Comparison of ENCODE assay signal across 33 cellular contexts in the genomic region with DNA sequence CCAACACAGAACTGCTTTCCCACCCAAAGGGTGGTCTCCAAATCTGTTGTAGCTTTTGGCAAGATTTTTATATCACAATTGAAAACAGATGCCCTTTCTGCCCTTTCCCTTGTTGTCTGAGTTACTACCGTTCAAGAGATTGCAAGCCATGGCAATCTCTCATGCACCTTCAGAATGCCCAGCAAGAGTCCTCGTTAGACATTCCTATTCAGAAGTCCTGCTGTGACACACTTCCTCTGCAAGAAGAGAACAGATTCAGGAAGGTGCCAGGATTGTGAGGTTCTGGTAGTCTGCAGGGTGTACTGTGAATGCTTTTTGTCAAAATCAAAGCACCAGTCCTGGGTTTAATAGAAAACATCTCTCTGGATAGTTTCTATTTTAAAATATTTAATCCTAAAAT.
DNase-seq lines count a peak whose midpoint lies in the region; ATAC-seq and TF ChIP-seq lines count a peak whose summit lies in the region.
"Had no signal": no experiment of that assay in that cellular context is flagged by ENCODE, and none has a peak within 500 bp of the region (broad histone marks: within the 10 kb centered on the region; RNA-seq: fewer than 3 reads in every experiment).

No MANE protein-coding gene starts in this region.

- H3K36me3 Mint-ChIP-seq in activated naive CD4-positive, alpha-beta T cell treated with anti-CD3 and anti-CD28 coated beads, Interleukin-2, amount 10 ng/mL, durations not matched to agents 7 days and 5 days, result peaks cover 18% of the 10 kb centered on the region

- peaks cover 18% of the 10 kb centered on the region for H3K4me1 ChIP-seq in GM23248 (ENCODE audit: insufficient read depth)
- peaks cover 11% of the 10 kb centered on the region for H3K4me1 ChIP-seq in HUES6 (ENCODE audit: control insufficient read depth, insufficient read depth, low read length)

- H3K27ac ChIP-seq in GM23248 (no peak overlapping the region), HUES6 (ENCODE audit: low read depth, low read length) (peak overlapping the region; percentile 75; the same call in 1 of the 2 replicates)
- H3K27ac ChIP-seq: gastrocnemius medialis, HL-60, RWPE1, upper lobe of right lung, WERI-Rb-1 had no signal

- no peaks in the 10 kb centered on the region for H3K4me1 Mint-ChIP-seq in activated naive CD4-positive, alpha-beta T cell treated with anti-CD3 and anti-CD28 coated beads, Interleukin-2, amount 10 ng/mL, durations not matched to agents 7 days and 5 days
- H3K4me1 Mint-ChIP-seq: activated CD4-positive, alpha-beta T cell treated with anti-CD3 and anti-CD28 coated beads, Interleukin-2, amount 10 ng/mL, durations not matched to agents 7 days and 5 days; memory B cell had no signal

- H3K27me3 Mint-ChIP-seq in activated naive CD4-positive, alpha-beta T cell treated with anti-CD3 and anti-CD28 coated beads, Interleukin-2, amount 10 ng/mL, durations not matched to agents 7 days and 5 days, result no peaks in the 10 kb centered on the region
- H3K27me3 Mint-ChIP-seq: activated CD4-positive, alpha-beta T cell treated with anti-CD3 and anti-CD28 coated beads, Interleukin-2, amount 10 ng/mL, durations not matched to agents 7 days and 5 days; activated naive CD4-positive, alpha-beta T cell treated with anti-CD3 and anti-CD28 coated beads, Interleukin-2, amount 50 U/mL, for 24 hours; CD4-positive, CD25-positive, alpha-beta regulatory T cell; central memory CD8-positive, alpha-beta T cell; memory B cell had no signal

- H3F3A ChIP-seq in GM23248 (ENCODE audit: insufficient read depth), result peaks cover 18% of the 10 kb centered on the region

- no peak overlapping the region for H2AFZ ChIP-seq in GM23248

- ATAC-seq in HG02981 (IDR thresholded peaks at IDR 0.05; ENCODE audit: unreplicated experiment), result no peak
- ATAC-seq: gastrocnemius medialis; stimulated activated effector memory CD8-positive, alpha-beta T cell treated with anti-CD3 and anti-CD28 coated beads, Interleukin-12 subunit alpha, Interleukin-12 subunit beta, amount 100 ng/mL, for 72 hours; upper lobe of right lung had no signal

- H3K36me3 ChIP-seq in GM23248 (ENCODE audit: low read depth) (peaks cover 4% of the 10 kb centered on the region; the same call in 1 of the 2 replicates), HUES6 (ENCODE audit: control insufficient read depth, insufficient read depth, low read length) (peaks cover 6% of the 10 kb centered on the region; the same call in 1 of the 2 replicates)

- H3K9me3 ChIP-seq in GM23248 (ENCODE audit: low read depth) (no peaks in the 10 kb centered on the region), HUES6 (ENCODE audit: control insufficient read depth, insufficient read depth, low read depth, low read length) (no peaks in the 10 kb centered on the region)
- H3K9me3 ChIP-seq: gastrocnemius medialis, upper lobe of right lung had no signal

- CTCF ChIA-PET in activated naive CD4-positive, alpha-beta T cell treated with anti-CD3 and anti-CD28 coated beads, Interleukin-2, amount 10 ng/mL, durations not matched to agents 7 days and 5 days (lab: Charles Lee), result no interaction called here

- H3K4me2 ChIP-seq in GM23248 (ENCODE audit: unreplicated experiment), result no peak overlapping the region

- WGBS in GM23248 (ENCODE audit: low coverage in 1 of 2, low lambda C conversion rate in 2 of 2, missing lambda C conversion rate in 2 of 2), 2 experiments, result 13 to 23% methylated on average over 2 of the region's 2 CpGs

- no peak overlapping the region for H3K27ac Mint-ChIP-seq in activated naive CD4-positive, alpha-beta T cell treated with anti-CD3 and anti-CD28 coated beads, Interleukin-2, amount 10 ng/mL, durations not matched to agents 7 days and 5 days
- H3K27ac Mint-ChIP-seq: activated CD4-positive, alpha-beta T cell treated with anti-CD3 and anti-CD28 coated beads, Interleukin-2, amount 10 ng/mL, durations not matched to agents 7 days and 5 days; activated naive CD4-positive, alpha-beta T cell treated with anti-CD3 and anti-CD28 coated beads, Interleukin-2, amount 50 U/mL, for 24 hours; activated T-helper 1 cell treated with anti-CD3 and anti-CD28 coated beads, Interleukin-12 subunit alpha, Interleukin-12 subunit beta, Interleukin-2, Interleukin-4 antibody, amounts not matched to agents 30 ng/mL and 10 ng/mL and 1 ng/mL, durations not matched to agents 14 hours and 24 hours and 36 hours; CD4-positive, CD25-positive, alpha-beta regulatory T cell; memory B cell; stimulated activated effector memory CD8-positive, alpha-beta T cell treated with anti-CD3 and anti-CD28 coated beads, Interleukin-12 subunit alpha, Interleukin-12 subunit beta, amount 100 ng/mL, for 72 hours had no signal

- H3K9me3 Mint-ChIP-seq in activated naive CD4-positive, alpha-beta T cell treated with anti-CD3 and anti-CD28 coated beads, Interleukin-2, amount 10 ng/mL, durations not matched to agents 7 days and 5 days, result no peaks in the 10 kb centered on the region
- H3K9me3 Mint-ChIP-seq: activated CD4-positive, alpha-beta T cell treated with anti-CD3 and anti-CD28 coated beads, Interleukin-2, amount 10 ng/mL, durations not matched to agents 7 days and 5 days; activated naive CD4-positive, alpha-beta T cell treated with anti-CD3 and anti-CD28 coated beads, Interleukin-2, amount 50 U/mL, for 24 hours; central memory CD8-positive, alpha-beta T cell had no signal

- H3K9ac ChIP-seq in GM23248 (no peak overlapping the region), HUES6 (ENCODE audit: low read length) (peak overlapping the region; percentile 26)

- TF ChIP-seq CTCF in choroid plexus epithelial cell (conservative IDR thresholded peaks at IDR 0.05; ENCODE audit: low read depth, low read length), result no peak

- H4K20me1 ChIP-seq in GM23248 (ENCODE audit: insufficient read depth), result no peaks in the 10 kb centered on the region

- DNase-seq in GM23248, result peak; percentile 14
- peak; percentile 47 for DNase-seq in choroid plexus epithelial cell (ENCODE audit: low read depth)
- peak; percentile 46 for DNase-seq in iPS-NIHi11 (ENCODE audit: low spot score)
- DNase-seq in stimulated activated CD4-positive, alpha-beta T cell treated with anti-CD3 and anti-CD28 coated beads, Interleukin-2, amount 100 ng/mL, for 48 hours, result no peak
- no peak for DNase-seq in dedifferentiated amniotic fluid mesenchymal stem cell (ENCODE audit: extremely low spot score)
- DNase-seq in activated naive CD4-positive, alpha-beta T cell treated with anti-CD3 and anti-CD28 coated beads, Interleukin-2, amount 10 ng/mL, durations not matched to agents 7 days and 5 days, result no peak
- DNase-seq: activated CD4-positive, alpha-beta T cell treated with anti-CD3 and anti-CD28 coated beads, Interleukin-2, amount 10 ng/mL, durations not matched to agents 7 days and 5 days; anterior cingulate cortex; CD4-positive, CD25-positive, alpha-beta regulatory T cell; effector CD8-positive, alpha-beta T cell; erythroblast; gastrocnemius medialis; hippocampal formation; kidney glomerular epithelial cell; NCI-H1048; NCI-H187 treated with DMSO at 0.1 percent for 48 hours; NCI-H226; NCI-H748 treated with DMSO at 0.1 percent for 48 hours; nucleus accumbens; small intestine; stimulated activated CD4-positive, alpha-beta T cell treated with anti-CD3 and anti-CD28 coated beads, Interleukin-2, amount 100 ng/mL, for 24 hours; T-helper 9 cell; upper lobe of right lung; WERI-Rb-1 had no signal

- no peak overlapping the region for H3K4me3 Mint-ChIP-seq in activated naive CD4-positive, alpha-beta T cell treated with anti-CD3 and anti-CD28 coated beads, Interleukin-2, amount 10 ng/mL, durations not matched to agents 7 days and 5 days
- H3K4me3 Mint-ChIP-seq: activated CD4-positive, alpha-beta T cell treated with anti-CD3 and anti-CD28 coated beads, Interleukin-2, amount 10 ng/mL, durations not matched to agents 7 days and 5 days; activated naive CD4-positive, alpha-beta T cell treated with anti-CD3 and anti-CD28 coated beads, Interleukin-2, amount 50 U/mL, for 24 hours; activated T-helper 1 cell treated with anti-CD3 and anti-CD28 coated beads, Interleukin-12 subunit alpha, Interleukin-12 subunit beta, Interleukin-2, Interleukin-4 antibody, amounts not matched to agents 30 ng/mL and 10 ng/mL and 1 ng/mL, durations not matched to agents 14 hours and 24 hours and 36 hours; CD4-positive, CD25-positive, alpha-beta regulatory T cell; central memory CD8-positive, alpha-beta T cell; memory B cell; stimulated activated effector memory CD8-positive, alpha-beta T cell treated with anti-CD3 and anti-CD28 coated beads, Interleukin-12 subunit alpha, Interleukin-12 subunit beta, amount 100 ng/mL, for 72 hours had no signal

- peaks cover 10% of the 10 kb centered on the region for H3K79me2 ChIP-seq in GM23248 (ENCODE audit: insufficient read depth)

- no peaks in the 10 kb centered on the region for H3K9me2 ChIP-seq in GM23248 (ENCODE audit: insufficient read depth)

- in situ Hi-C loops in GM23248 (cut with MboI), result no loop called here

- no peak overlapping the region for H3K4me3 ChIP-seq in GM23248
- H3K4me3 ChIP-seq in HUES6 (ENCODE audit: low read depth, low read length), result no peak overlapping the region
- H3K4me3 ChIP-seq in choroid plexus epithelial cell (ENCODE audit: low read depth, low read length), result no peak overlapping the region
- H3K4me3 ChIP-seq: gastrocnemius medialis, upper lobe of right lung had no signal

- H3K27me3 ChIP-seq in GM23248 (replicated peaks; ENCODE audit: insufficient read depth) (no peaks in the 10 kb centered on the region), HUES6 (ENCODE audit: control insufficient read depth, insufficient read depth, low read length) (no peaks in the 10 kb centered on the region)
- H3K27me3 ChIP-seq: gastrocnemius medialis, upper lobe of right lung had no signal

Comparison
In these comparisons a context has a peak if more than half of its experiments do, and no peak if none do; other contexts are left out.
1. DNase-seq: peak in GM23248 (single experiment), choroid plexus epithelial cell (single experiment) and iPS-NIHi11 (single experiment); none in stimulated activated CD4-positive, alpha-beta T cell treated with anti-CD3 and anti-CD28 coated beads, Interleukin-2, amount 100 ng/mL, for 48 hours (0 of 2), dedifferentiated amniotic fluid mesenchymal stem cell (single experiment) and activated naive CD4-positive, alpha-beta T cell treated with anti-CD3 and anti-CD28 coated beads, Interleukin-2, amount 10 ng/mL, durations not matched to agents 7 days and 5 days (single experiment).